In genomic region chr19:49866933-49867782, GRCh38 we compare ENCODE assay signal across 1 cellular context.
TF ChIP-seq lines count a peak whose summit lies in the region.

TSS of gene PNKP (minus strand) at chr19:49867576. CDS start at chr19:49867204, 372 bp downstream.

TF ChIP-seq in K562, 482 proteins besides CTCF, POLR2A, EP300 and RAD21 (continued from another document and continues in another):
- no peak for TF ChIP-seq ZNF318 (IDR thresholded peaks at IDR 0.05; ENCODE audit: borderline replicate concordance in 1 of 2, low read depth in 1 of 2)
- TF ChIP-seq CCAR2 (IDR thresholded peaks at IDR 0.05; ENCODE audit: low read depth, low read length): no peak
- TF ChIP-seq HOXB6 (CRISPR knock-in tag; IDR thresholded peaks at IDR 0.05; ENCODE audit: borderline replicate concordance): no peak
- TF ChIP-seq MITF (IDR thresholded peaks at IDR 0.05): peak; percentile 51; the same call in 1 of the 2 replicates
- no peak for TF ChIP-seq ZBTB34 (CRISPR knock-in tag; IDR thresholded peaks at IDR 0.05)
- TF ChIP-seq HIVEP1 (CRISPR knock-in tag; IDR thresholded peaks at IDR 0.05): no peak
- no peak for TF ChIP-seq MEIS2 (IDR thresholded peaks at IDR 0.05; ENCODE audit: partially characterized antibody)
- TF ChIP-seq CAMTA2 (CRISPR knock-in tag; conservative IDR thresholded peaks at IDR 0.05): no peak
- TF ChIP-seq SP1 (CRISPR knock-in tag; IDR thresholded peaks at IDR 0.05): peak; percentile 92
- peak; percentile 87; the same call in 1 of the 2 replicates for TF ChIP-seq PHF8 (IDR thresholded peaks at IDR 0.05; ENCODE audit: borderline replicate concordance, low read length)
- TF ChIP-seq KAT7 (CRISPR knock-in tag; IDR thresholded peaks at IDR 0.05; ENCODE audit: borderline replicate concordance): no peak
- TF ChIP-seq ZBTB26 (CRISPR knock-in tag; IDR thresholded peaks at IDR 0.05): no peak; the same call in 1 of the 2 replicates
- no peak for TF ChIP-seq HES1 (IDR thresholded peaks at IDR 0.05; ENCODE audit: low read depth)
- no peak for TF ChIP-seq SPI1 (IDR thresholded peaks at IDR 0.05; ENCODE audit: borderline replicate concordance, low read depth, low read length)
- peak; percentile 48; the same call in 1 of the 2 replicates for TF ChIP-seq CREB3L1 (IDR thresholded peaks at IDR 0.05; ENCODE audit: borderline replicate concordance, low read depth)
- no peak for TF ChIP-seq ZNF224 (CRISPR knock-in tag; IDR thresholded peaks at IDR 0.05)
- no peak for TF ChIP-seq FOXJ2 (tag; IDR thresholded peaks at IDR 0.05)
- peak; percentile 84 for TF ChIP-seq E2F8 (IDR thresholded peaks at IDR 0.05; ENCODE audit: low read depth, partially characterized antibody)
- peak; percentile 71; the same call in 1 of the 2 replicates for TF ChIP-seq KLF1 (tag; IDR thresholded peaks at IDR 0.05)
- no peak for TF ChIP-seq MYBL2 (IDR thresholded peaks at IDR 0.05; ENCODE audit: low read depth)
- no peak for TF ChIP-seq MYBL2 (CRISPR knock-in tag; IDR thresholded peaks at IDR 0.05; ENCODE audit: borderline replicate concordance)
- peak; percentile 38; the same call in 1 of the 2 replicates for TF ChIP-seq ZBTB2 (IDR thresholded peaks at IDR 0.05)
- peak; percentile 62 for TF ChIP-seq NFIC (IDR thresholded peaks at IDR 0.05)
- peak; percentile 95 for TF ChIP-seq NKRF (IDR thresholded peaks at IDR 0.05; ENCODE audit: borderline replicate concordance)
- TF ChIP-seq ZNF551 (CRISPR knock-in tag; IDR thresholded peaks at IDR 0.05): no peak
- TF ChIP-seq GTF2A2 (tag; IDR thresholded peaks at IDR 0.05): no peak
- no peak for TF ChIP-seq HCFC1 (IDR thresholded peaks at IDR 0.05; ENCODE audit: low read depth, low read length)
- no peak for TF ChIP-seq THAP7 (CRISPR knock-in tag; IDR thresholded peaks at IDR 0.05)
